Comparison of ENCODE assay signal across 8 cellular contexts in the genomic region with DNA sequence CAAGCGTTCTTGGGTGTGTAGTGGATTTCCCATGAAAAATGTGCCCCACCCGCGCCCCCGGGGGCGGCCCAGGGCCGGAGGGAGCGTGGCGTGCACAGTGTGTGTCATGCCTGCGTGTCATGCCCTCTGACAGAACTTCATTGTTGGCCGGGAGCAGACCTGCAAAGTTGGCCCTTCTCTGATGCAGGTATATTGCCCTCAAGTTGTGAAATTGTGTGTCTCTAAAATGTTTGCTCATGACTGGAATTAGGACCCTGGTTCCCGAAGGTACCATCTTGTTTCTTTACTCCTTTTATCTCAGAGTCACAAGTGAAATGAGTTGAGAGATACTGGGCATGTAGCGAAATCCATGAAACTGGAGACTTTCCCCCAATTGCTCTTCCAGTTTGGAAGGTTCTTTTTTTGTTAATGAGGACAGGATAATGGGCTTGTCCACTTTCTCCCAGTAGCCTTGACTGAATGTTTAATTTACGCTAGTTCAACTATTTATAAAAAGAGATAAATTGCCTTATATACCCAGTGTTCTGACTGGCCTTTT. TPM values are rescaled to one million over a fixed set of nuclear protein-coding genes. Genes with fewer than 3 reads are reported as not detected.
DNase-seq lines count a peak whose midpoint lies in the region; ATAC-seq and TF ChIP-seq lines count a peak whose summit lies in the region.

No MANE protein-coding gene starts in this region.

- no peak for TF ChIP-seq POLR2A in esophagus muscularis mucosa (IDR thresholded peaks at IDR 0.05; ENCODE audit: low read depth)

- peak overlapping the region; percentile 92 for H3K4me2 ChIP-seq in MM.1S (ENCODE audit: low read depth, low read length)

- H3F3A ChIP-seq in MM.1S (ENCODE audit: insufficient read depth, low read length), result peaks cover 20% of the 10 kb centered on the region

- H3K9me3 ChIP-seq in MM.1S (replicated peaks; ENCODE audit: insufficient read depth, low read length) (no peaks in the 10 kb centered on the region), esophagus muscularis mucosa (no peaks in the 10 kb centered on the region)

- H2AFZ ChIP-seq in MM.1S (ENCODE audit: low read length), result peak overlapping the region; percentile 94

- H3K27me3 ChIP-seq in MM.1S (replicated peaks; ENCODE audit: insufficient read depth, low read length), result no peaks in the 10 kb centered on the region
- no peaks in the 10 kb centered on the region for H3K27me3 ChIP-seq in esophagus muscularis mucosa

- H3K79me2 ChIP-seq in MM.1S (ENCODE audit: low read length), result peaks cover 45% of the 10 kb centered on the region

- H3K4me3 ChIP-seq in MM.1S (ENCODE audit: low read length), result peak overlapping the region; percentile 93
- peak overlapping the region; percentile 65 to 91 (median 72) for H3K4me3 ChIP-seq in esophagus muscularis mucosa

- ATAC-seq in GM21381 (IDR thresholded peaks at IDR 0.05; ENCODE audit: unreplicated experiment), result peak; percentile 18

- H3K36me3 ChIP-seq in MM.1S (replicated peaks; ENCODE audit: insufficient read depth, low read length) (no peaks in the 10 kb centered on the region), esophagus muscularis mucosa (no peaks in the 10 kb centered on the region)

- H3K27ac ChIP-seq in MM.1S (ENCODE audit: low read length), result peak overlapping the region; percentile 86; the same call in 1 of the 2 replicates
- peak overlapping the region; percentile 81 to 89 (median 86) for H3K27ac ChIP-seq in esophagus muscularis mucosa (replicated peaks in 1 of 4)
- peak overlapping the region; percentile 66 for H3K27ac ChIP-seq in temporal lobe (ENCODE audit: low read depth, low read length)

- WGBS in esophagus muscularis mucosa, result 64% methylated on average over 3 of the region's 13 CpGs

- H3K36me3 Mint-ChIP-seq in nephron (ENCODE audit: low read depth), result no peaks in the 10 kb centered on the region

- H3K9ac ChIP-seq in MM.1S (ENCODE audit: low read length), result peak overlapping the region; percentile 87

- H3K9me2 ChIP-seq in MM.1S (replicated peaks; ENCODE audit: insufficient read depth, low read length), result no peaks in the 10 kb centered on the region

- DNase-seq in A172 (ENCODE audit: low spot score) (peak; percentile 25), MM.1S (no peak), esophagus muscularis mucosa (ENCODE audit: extremely low spot score) (no peak), SHP77 (lab: John Stamatoyannopoulos, UW) (no peak)
- DNase-seq in activated CD8-positive, alpha-beta memory T cell treated with anti-CD3 and anti-CD28 coated beads, Interleukin-2, amount 50 U/mL, for 48 hours, result peak; percentile 79

- H3K27ac Mint-ChIP-seq in nephron, result peak overlapping the region; percentile 70 to 95 (median 95)

- H3K27me3 Mint-ChIP-seq in nephron (ENCODE audit: low read depth), result no peaks in the 10 kb centered on the region

- no peaks in the 10 kb centered on the region for H4K20me1 ChIP-seq in MM.1S (ENCODE audit: insufficient read depth, low read length)

- intact Hi-C loops in esophagus muscularis mucosa (cut with DNase I), result no loop called here

- peak overlapping the region; percentile 87 to 95 (median 92) for H3K4me3 Mint-ChIP-seq in nephron

- 0 out of 2 replicates have a peak, but pooled peaks cover 5% of the 10 kb centered on the region for H3K4me1 ChIP-seq in MM.1S (ENCODE audit: low read length)
- peaks cover 13 to 19% (median 17%) of the 10 kb centered on the region in 4 donors for H3K4me1 ChIP-seq in esophagus muscularis mucosa

- no peak for TF ChIP-seq EP300 in esophagus muscularis mucosa (IDR thresholded peaks at IDR 0.05)

- TF ChIP-seq CTCF in MM.1S (IDR thresholded peaks at IDR 0.05; ENCODE audit: low read length) (no peak), esophagus muscularis mucosa (IDR thresholded peaks at IDR 0.05) (no peak), nephron (IDR thresholded peaks at IDR 0.05; ENCODE audit: unreplicated experiment in 3 of 3) (no peak)

- H3K9me3 Mint-ChIP-seq in nephron, result no peaks in the 10 kb centered on the region

- H3K4me1 Mint-ChIP-seq in nephron, result peaks cover 12% of the 10 kb centered on the region

RNA-seq across cellular contexts. Expression of a gene that starts 26.2 kb away (rescaled TPM):
- total RNA-seq in A172 (2014; rRNA removed; shearing (Covaris generic)), result 51.4 and 52.5 TPM in 2 replicates
- 10 to 100 TPM; 20.2 to 23.3 (median 21.2) TPM for total RNA-seq in esophagus muscularis mucosa
- 28.0 TPM for total RNA-seq in temporal lobe

RNA-seq across cellular contexts. Expression of a gene that starts 26.6 kb away (rescaled TPM):
- total RNA-seq in A172 (2014; rRNA removed; shearing (Covaris generic)), result 49.1 and 56.8 TPM in 2 replicates
- 10 to 100 TPM; 26.5 to 36.4 (median 31.4) TPM for total RNA-seq in esophagus muscularis mucosa
- total RNA-seq in temporal lobe, result 33.4 TPM

Comparison
In these comparisons a context has a peak if more than half of its experiments do, and no peak if none do; other contexts are left out.
1. DNase-seq: peak in A172 (single experiment) and activated CD8-positive, alpha-beta memory T cell treated with anti-CD3 and anti-CD28 coated beads, Interleukin-2, amount 50 U/mL, for 48 hours (single experiment); none in MM.1S (single experiment), esophagus muscularis mucosa (single experiment) and SHP77 (0 of 2).
2. Peak in every context shown above with its lines, with median percentiles within 50 percentile points of each other: H3K27ac ChIP-seq.